39 cellular contexts compared by ENCODE assay signal in the genomic region with DNA sequence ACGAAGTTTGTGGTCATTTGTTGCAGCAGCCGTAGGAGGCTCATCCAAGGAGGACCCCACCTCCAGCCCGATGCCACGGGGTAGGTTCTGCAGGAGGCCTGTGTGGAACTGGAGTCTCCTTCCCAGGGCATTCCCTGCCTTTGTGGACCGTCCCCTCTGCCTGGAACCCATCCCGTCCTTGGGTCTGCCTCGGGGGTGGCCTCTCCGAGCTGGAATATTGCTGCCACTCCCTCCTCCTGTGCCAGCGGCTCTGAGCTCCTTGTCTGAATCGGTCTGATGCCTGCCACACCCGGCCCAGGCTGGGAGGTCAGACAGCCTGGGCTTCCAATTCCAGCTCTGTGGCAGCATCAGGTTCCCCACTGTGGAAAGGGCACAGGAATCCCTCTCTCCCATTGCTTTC. TPM values are rescaled to one million over a fixed set of nuclear protein-coding genes. Genes with fewer than 3 reads are reported as not detected.
"Had no signal": no experiment of that assay in that cellular context is flagged by ENCODE, and none has a peak within 500 bp of the region (broad histone marks: within the 10 kb centered on the region; RNA-seq: fewer than 3 reads in every experiment).

No MANE protein-coding gene starts in this region.

- ATAC-seq: activated naive CD4-positive, alpha-beta T cell treated with anti-CD3 and anti-CD28 coated beads, Interleukin-2, amount 50 U/mL, for 72 hours; activated naive CD8-positive, alpha-beta T cell treated with anti-CD3 and anti-CD28 coated beads, Interleukin-2, amount 50 U/mL, for 24 hours; activated T-cell treated with anti-CD3 and anti-CD28 coated beads, Interleukin-2, amount 50 U/mL, for 4 hours; activated T-cell treated with anti-CD3 and anti-CD28 coated beads, Interleukin-2, amount 50 U/mL, for 72 hours; activated T-helper 17 cell treated with anti-CD3 and anti-CD28 coated beads, Interleukin-2, amount 50 U/mL, for 72 hours had no signal

- FAIRE-seq: astrocyte, bronchial epithelial cell had no signal

- H3K9me3 ChIP-seq: adrenal gland, ascending aorta, body of pancreas, breast epithelium had no signal

- DNase-seq: activated effector memory CD4-positive, alpha-beta T cell treated with anti-CD3 and anti-CD28 coated beads, Interleukin-2, amount 50 U/mL, for 16 hours; activated effector memory CD4-positive, alpha-beta T cell treated with Interleukin-2 at 50 U/mL for 16 hours; activated gamma-delta T cell; activated gamma-delta T cell treated with Interleukin-2 at 50 U/mL for 16 hours; activated naive CD4-positive, alpha-beta T cell; activated naive CD4-positive, alpha-beta T cell treated with anti-CD3 and anti-CD28 coated beads for 36 hours; activated naive CD4-positive, alpha-beta T cell treated with anti-CD3 and anti-CD28 coated beads, Interleukin-2, amount 10 ng/mL, durations not matched to agents 7 days and 5 days; activated naive CD4-positive, alpha-beta T cell treated with anti-CD3 and anti-CD28 coated beads, Interleukin-2, amount 50 U/mL, for 16 hours; activated naive CD4-positive, alpha-beta T cell treated with Interleukin-2 at 50 U/mL for 16 hours; activated naive CD8-positive, alpha-beta T cell treated with anti-CD3 and anti-CD28 coated beads for 36 hours; activated naive CD8-positive, alpha-beta T cell treated with anti-CD3 and anti-CD28 coated beads, Interleukin-2, amount 10 ng/mL, durations not matched to agents 7 days and 5 days; activated naive CD8-positive, alpha-beta T cell treated with anti-CD3 and anti-CD28 coated beads, Interleukin-2, amount 50 U/mL, for 24 hours; activated T-cell treated with anti-CD3 and anti-CD28 coated beads for 4 hours; activated T-cell treated with anti-CD3 and anti-CD28 coated beads, Interleukin-2, amount 50 U/mL, for 1 hour; activated T-cell treated with anti-CD3 and anti-CD28 coated beads, Interleukin-2, amount 50 U/mL, for 24 hours; activated T-cell treated with anti-CD3 and anti-CD28 coated beads, Interleukin-2, amount 50 U/mL, for 4 hours; activated T-cell treated with anti-CD3 and anti-CD28 coated beads, Interleukin-2, amount 50 U/mL, for 48 hours; activated T-cell treated with anti-CD3 and anti-CD28 coated beads, Interleukin-2, amount 50 U/mL, for 72 hours; adrenal gland; amniotic stem cell; amygdala; anterior cingulate cortex; aorta; body of pancreas; brain microvascular endothelial cell; caudate nucleus; central memory CD4-positive, alpha-beta T cell; cerebellar nuclear complex had no signal

- H3K27ac ChIP-seq: adrenal gland, ascending aorta, body of pancreas, brain microvascular endothelial cell, breast epithelium, cardiac muscle cell had no signal

- H3K36me3 ChIP-seq: adrenal gland, ascending aorta, brain microvascular endothelial cell, breast epithelium, cardiac muscle cell had no signal

- H3K4me1 ChIP-seq: adrenal gland, ascending aorta, body of pancreas, breast epithelium had no signal

- H3K4me3 ChIP-seq: adrenal gland, ascending aorta, body of pancreas, breast epithelium, cardiac muscle cell had no signal

- H3K27me3 ChIP-seq: adrenal gland, ascending aorta, body of pancreas, brain microvascular endothelial cell, breast epithelium, cardiac muscle cell had no signal

RNA-seq across cellular contexts. Expression of a gene that starts 18.8 kb away (rescaled TPM):
- total RNA-seq: activated naive CD8-positive, alpha-beta T cell treated with anti-CD3 and anti-CD28 coated beads, Interleukin-2, amount 10 ng/mL, durations not matched to agents 7 days and 5 days had no signal

RNA-seq across cellular contexts. Expression of a gene that starts 25.3 kb away (rescaled TPM):
- total RNA-seq: activated naive CD4-positive, alpha-beta T cell treated with anti-CD3 and anti-CD28 coated beads for 36 hours; activated naive CD4-positive, alpha-beta T cell treated with anti-CD3 and anti-CD28 coated beads, Interleukin-2, amount 50 U/mL, for 72 hours; activated naive CD8-positive, alpha-beta T cell treated with anti-CD3 and anti-CD28 coated beads for 36 hours; activated naive CD8-positive, alpha-beta T cell treated with anti-CD3 and anti-CD28 coated beads, Interleukin-2, amount 10 ng/mL, durations not matched to agents 7 days and 5 days; activated T-cell treated with anti-CD3 and anti-CD28 coated beads, Interleukin-2, amount 50 U/mL, for 4 hours; activated T-cell treated with anti-CD3 and anti-CD28 coated beads, Interleukin-2, amount 50 U/mL, for 72 hours; activated T-helper 1 cell treated with anti-CD3 and anti-CD28 coated beads, Interleukin-12 subunit alpha, Interleukin-12 subunit beta, Interleukin-2, Interleukin-4 antibody, amounts not matched to agents 30 ng/mL and 10 ng/mL and 1 ng/mL, durations not matched to agents 14 hours and 24 hours and 36 hours; activated T-helper 17 cell treated with anti-CD3 and anti-CD28 coated beads, Interleukin-2, amount 50 U/mL, for 72 hours; activated T-helper 2 cell treated with anti-CD3 and anti-CD28 coated beads, Interferon-gamma antibody, Interleukin-2, Interleukin-4, amounts not matched to agents 10 μg/mL and 5 μg/mL and 100 μg/mL, durations not matched to agents 14 hours and 24 hours and 36 hours; adrenal gland; aorta; ascending aorta; astrocyte; body of pancreas; breast epithelium; bronchial epithelial cell; cardiac muscle cell; cerebellum; chondrocyte had no signal
- polyA plus RNA-seq: adrenal gland, aorta, cardiac muscle cell had no signal
